15 cellular contexts compared by ENCODE assay signal in the genomic region with DNA sequence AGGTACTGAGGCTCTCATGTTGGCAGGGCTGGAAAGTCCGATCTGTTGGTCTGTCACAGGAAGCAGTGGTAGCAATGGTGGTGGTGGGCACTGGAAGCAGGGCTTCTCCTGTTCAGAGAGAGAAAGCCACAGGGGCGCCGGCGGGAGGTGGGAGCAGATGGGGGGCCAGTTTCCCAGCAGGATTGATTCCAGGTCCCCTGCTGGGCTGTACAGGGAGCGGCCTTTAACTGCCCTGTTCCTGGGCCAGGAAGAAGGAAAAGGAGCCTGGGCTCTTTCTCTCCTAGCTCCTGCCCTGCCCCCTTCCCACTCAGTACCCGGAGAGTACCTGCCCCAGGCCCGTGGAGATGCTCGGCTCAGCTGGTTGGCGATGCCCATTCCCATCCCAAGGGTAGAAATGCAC. TPM values are rescaled to one million over a fixed set of nuclear protein-coding genes. Genes with fewer than 3 reads are reported as not detected.
DNase-seq lines count a peak whose midpoint lies in the region; ATAC-seq lines count a peak whose summit lies in the region.
"Had no signal": no experiment of that assay in that cellular context is flagged by ENCODE, and none has a peak within 500 bp of the region (broad histone marks: within the 10 kb centered on the region; RNA-seq: fewer than 3 reads in every experiment).

No MANE protein-coding gene starts in this region.

- H3K4me1 ChIP-seq in BLaER1 (peaks cover 90% of the 10 kb centered on the region), mesendoderm (ENCODE audit: control insufficient read depth, low read depth, low read length) (peaks cover 24% of the 10 kb centered on the region), trophoblast cell (ENCODE audit: control insufficient read depth in 1 of 2, insufficient read depth in 2 of 2, low read length in 2 of 2) (peaks cover 52 to 58% of the 10 kb centered on the region in 2 experiments)

- H3K9ac ChIP-seq in BLaER1 (no peak overlapping the region), mesendoderm (ENCODE audit: low read length) (no peak overlapping the region), trophoblast cell (ENCODE audit: low read length) (no peak overlapping the region)

- peak overlapping the region; percentile 68 for H3K56ac ChIP-seq in mesendoderm (ENCODE audit: low read length)

- peak overlapping the region; percentile 94 for H4K91ac ChIP-seq in trophoblast cell (ENCODE audit: low read depth, low read length)

- no peak overlapping the region for H4K12ac ChIP-seq in trophoblast cell (ENCODE audit: low read depth, low read length)

- H3K4me3 ChIP-seq in BLaER1 (no peak overlapping the region), mesendoderm (ENCODE audit: low read length) (no peak overlapping the region), trophoblast cell (ENCODE audit: low read depth, low read length) (no peak overlapping the region)
- H3K4me3 ChIP-seq: Peyer's patch had no signal

- no peak overlapping the region for H4K5ac ChIP-seq in mesendoderm (ENCODE audit: low read length)

- no peaks in the 10 kb centered on the region for H3K36me3 ChIP-seq in BLaER1
- H3K36me3 ChIP-seq in mesendoderm (ENCODE audit: control insufficient read depth, insufficient read depth, low read length), result no peaks in the 10 kb centered on the region
- peaks cover 3% of the 10 kb centered on the region in 2 experiments for H3K36me3 ChIP-seq in trophoblast cell (ENCODE audit: control insufficient read depth in 1 of 2, insufficient read depth in 2 of 2, low read length in 2 of 2)
- H3K36me3 ChIP-seq: Peyer's patch had no signal

- DNase-seq in NCI-H69 (lab: John Stamatoyannopoulos, UW) (peak; percentile 18), mesendoderm (no peak), trophoblast cell (no peak), GF-D8 (lab: John Stamatoyannopoulos, UW) (no peak), NAMALWA (ENCODE audit: low spot score) (no peak)
- DNase-seq: DMS79 treated with DMSO at 0.1 percent for 48 hours, HFFc6, NCI-H1048, NCI-H446 treated with DMSO at 0.1 percent for 48 hours, NCI-H82, SHP77 had no signal

- H3K23ac ChIP-seq in mesendoderm (ENCODE audit: low read length) (no peak overlapping the region), trophoblast cell (ENCODE audit: low read length) (no peak overlapping the region)

- no peak overlapping the region for H2AFZ ChIP-seq in trophoblast cell (ENCODE audit: insufficient read depth, low read length, poor library complexity)

- no peak overlapping the region for H2BK15ac ChIP-seq in mesendoderm (replicated peaks; ENCODE audit: low read depth)

- no CpG with 5 or more reads among the region's 9 CpGs for WGBS in mesendoderm (ENCODE audit: extremely low coverage, insufficient coverage, low lambda C conversion rate)
- no CpG with 5 or more reads among the region's 9 CpGs for WGBS in trophoblast cell (ENCODE audit: extremely low coverage, insufficient coverage, insufficient read length)

- H3K27me3 ChIP-seq in BLaER1 (peaks cover 37% of the 10 kb centered on the region), mesendoderm (ENCODE audit: insufficient read depth, low read length, poor library complexity) (no peaks in the 10 kb centered on the region), trophoblast cell (ENCODE audit: insufficient read depth, low read length) (no peaks in the 10 kb centered on the region)

- no peaks in the 10 kb centered on the region for H3K9me3 ChIP-seq in BLaER1
- H3K9me3 ChIP-seq in trophoblast cell (ENCODE audit: insufficient read depth, low read depth, low read length), result peaks cover 2% of the 10 kb centered on the region
- H3K9me3 ChIP-seq: Peyer's patch had no signal

- H4K20me1 ChIP-seq in BLaER1, result peaks cover 10% of the 10 kb centered on the region

- H2AK5ac ChIP-seq in mesendoderm (ENCODE audit: low read length) (peak overlapping the region; percentile 71), trophoblast cell (ENCODE audit: low read length) (peak overlapping the region; percentile 87)

- H2BK5ac ChIP-seq in mesendoderm (ENCODE audit: low read length), result peak overlapping the region; percentile 28
- H2BK5ac ChIP-seq in trophoblast cell (ENCODE audit: low read depth, low read length, poor library complexity), result peak overlapping the region; percentile 45

- H3K4ac ChIP-seq in mesendoderm (ENCODE audit: low read depth, low read length), result peak overlapping the region; percentile 17
- H3K4ac ChIP-seq in trophoblast cell (ENCODE audit: low read depth, low read length), result peak overlapping the region; percentile 35

- H3K79me2 ChIP-seq in mesendoderm (ENCODE audit: control insufficient read depth, insufficient read depth, low read length), result peaks cover 21% of the 10 kb centered on the region
- peaks cover 19% of the 10 kb centered on the region for H3K79me2 ChIP-seq in trophoblast cell (ENCODE audit: control insufficient read depth, insufficient read depth, low read length, poor library complexity)

- H3K79me1 ChIP-seq in mesendoderm (ENCODE audit: low read length) (peaks cover 11% of the 10 kb centered on the region), trophoblast cell (ENCODE audit: low read length) (peaks cover 46% of the 10 kb centered on the region)

- no peak overlapping the region for H4K8ac ChIP-seq in mesendoderm (ENCODE audit: low read depth, low read length)
- H4K8ac ChIP-seq in trophoblast cell (ENCODE audit: low read depth, low read length), result no peak overlapping the region

- H3K14ac ChIP-seq in trophoblast cell (ENCODE audit: low read length), result peak overlapping the region; percentile 78

- peak overlapping the region; percentile 56 for H2BK12ac ChIP-seq in trophoblast cell (ENCODE audit: low read length)

- H3K4me2 ChIP-seq in BLaER1, result peak overlapping the region; percentile 98
- no peak overlapping the region for H3K4me2 ChIP-seq in mesendoderm (ENCODE audit: low read length)
- H3K4me2 ChIP-seq in trophoblast cell (ENCODE audit: low read length), result no peak overlapping the region

- H3K27ac ChIP-seq in BLaER1 (no peak overlapping the region), mesendoderm (ENCODE audit: low read depth, low read length) (no peak overlapping the region), trophoblast cell (ENCODE audit: low read depth, low read length) (no peak overlapping the region)

- H2BK120ac ChIP-seq in mesendoderm (ENCODE audit: low read depth, low read length) (no peak overlapping the region), trophoblast cell (ENCODE audit: insufficient read depth, low read length, poor library complexity) (peak overlapping the region; percentile 86)

- ATAC-seq in GM19324 (IDR thresholded peaks at IDR 0.05; ENCODE audit: low FRiP score, unreplicated experiment) (no peak), GM21447 (IDR thresholded peaks at IDR 0.05; ENCODE audit: unreplicated experiment) (no peak)

- H3K18ac ChIP-seq in mesendoderm (ENCODE audit: low read length) (no peak overlapping the region), trophoblast cell (ENCODE audit: low read length) (peak overlapping the region; percentile 28)

RNA-seq across cellular contexts. Expression of a gene that starts 2.6 kb away (rescaled TPM):
- polyA plus RNA-seq in mesendoderm (2013, experiment 1 of 2), result 21.8 TPM
- 21.4 TPM for polyA plus RNA-seq in mesendoderm (2013, experiment 2 of 2)
- polyA plus RNA-seq in trophoblast cell (2013), result 22.7 and 24.2 TPM in 2 replicates
